1 cellular context compared by ENCODE assay signal in genomic region chr19:3984908-3985642, GRCh38.
A peak's percentile ranks its signal among the peaks of the same experiment; 100 is the strongest.
TF ChIP-seq lines count a peak whose summit lies in the region.

EEF2 (minus strand) TSS chr19:3985463; CDS start chr19:3985380, 83 bp downstream.

TF ChIP-seq in HepG2, 621 proteins besides CTCF, POLR2A, EP300 and RAD21 (continued from another document and continues in another):
- TF ChIP-seq ZBTB33 (CRISPR knock-in tag; IDR thresholded peaks at IDR 0.05) (peak; percentile 53; the same call in 1 of the 2 replicates), PRPF4 (IDR thresholded peaks at IDR 0.05; ENCODE audit: low read depth, low read length, poor library complexity, severe bottlenecking) (no peak), ZNF644 (CRISPR knock-in tag; IDR thresholded peaks at IDR 0.05; ENCODE audit: low read depth) (no peak), SALL1 (CRISPR knock-in tag; IDR thresholded peaks at IDR 0.05) (peak; percentile 96), ETV5 (CRISPR knock-in tag; IDR thresholded peaks at IDR 0.05; ENCODE audit: borderline replicate concordance) (peak; percentile 65), HOMEZ (CRISPR knock-in tag; IDR thresholded peaks at IDR 0.05; ENCODE audit: low read depth) (0 out of 2 replicates have a peak, but pooled peaks have one; percentile 11), KDM5B (CRISPR knock-in tag; IDR thresholded peaks at IDR 0.05; ENCODE audit: borderline replicate concordance) (peak; percentile 91; the same call in 1 of the 2 replicates), RNF2 (conservative IDR thresholded peaks at IDR 0.05; ENCODE audit: low read depth) (0 out of 2 replicates have a peak, but pooled peaks have one; percentile 47), E2F5 (CRISPR knock-in tag; conservative IDR thresholded peaks at IDR 0.05) (no peak), GABPA (IDR thresholded peaks at IDR 0.05; ENCODE audit: low read depth, low read length) (no peak), GABPA (CRISPR knock-in tag; IDR thresholded peaks at IDR 0.05; ENCODE audit: low read depth) (peak; percentile 42; the same call in 1 of the 2 replicates), ZBTB40 (IDR thresholded peaks at IDR 0.05) (no peak), ZBTB40 (CRISPR knock-in tag; IDR thresholded peaks at IDR 0.05) (peak; percentile 20; the same call in 1 of the 2 replicates), ZNF30 (CRISPR knock-in tag; IDR thresholded peaks at IDR 0.05) (0 out of 2 replicates have a peak, but pooled peaks have one; percentile 56), ZNF564 (CRISPR knock-in tag; IDR thresholded peaks at IDR 0.05) (no peak), ZNF33B (CRISPR knock-in tag; IDR thresholded peaks at IDR 0.05) (peak; percentile 81; the same call in 1 of the 2 replicates), NAIF1 (CRISPR knock-in tag; IDR thresholded peaks at IDR 0.05; ENCODE audit: borderline replicate concordance) (no peak; the same call in 1 of the 2 replicates), KIAA2018 (CRISPR knock-in tag; IDR thresholded peaks at IDR 0.05; ENCODE audit: borderline replicate concordance) (no peak), TMF1 (CRISPR knock-in tag; IDR thresholded peaks at IDR 0.05; ENCODE audit: low read depth) (peak; percentile 78; the same call in 1 of the 2 replicates)
- TF ChIP-seq, protein P1, sequence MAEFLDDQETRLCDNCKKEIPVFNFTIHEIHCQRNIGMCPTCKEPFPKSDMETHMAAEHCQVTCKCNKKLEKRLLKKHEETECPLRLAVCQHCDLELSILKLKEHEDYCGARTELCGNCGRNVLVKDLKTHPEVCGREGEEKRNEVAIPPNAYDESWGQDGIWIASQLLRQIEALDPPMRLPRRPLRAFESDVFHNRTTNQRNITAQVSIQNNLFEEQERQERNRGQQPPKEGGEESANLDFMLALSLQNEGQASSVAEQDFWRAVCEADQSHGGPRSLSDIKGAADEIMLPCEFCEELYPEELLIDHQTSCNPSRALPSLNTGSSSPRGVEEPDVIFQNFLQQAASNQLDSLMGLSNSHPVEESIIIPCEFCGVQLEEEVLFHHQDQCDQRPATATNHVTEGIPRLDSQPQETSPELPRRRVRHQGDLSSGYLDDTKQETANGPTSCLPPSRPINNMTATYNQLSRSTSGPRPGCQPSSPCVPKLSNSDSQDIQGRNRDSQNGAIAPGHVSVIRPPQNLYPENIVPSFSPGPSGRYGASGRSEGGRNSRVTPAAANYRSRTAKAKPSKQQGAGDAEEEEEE (CRISPR knock-in tag; IDR thresholded peaks at IDR 0.05; ENCODE audit: borderline replicate concordance) = no peak
- TF ChIP-seq, protein P2, sequence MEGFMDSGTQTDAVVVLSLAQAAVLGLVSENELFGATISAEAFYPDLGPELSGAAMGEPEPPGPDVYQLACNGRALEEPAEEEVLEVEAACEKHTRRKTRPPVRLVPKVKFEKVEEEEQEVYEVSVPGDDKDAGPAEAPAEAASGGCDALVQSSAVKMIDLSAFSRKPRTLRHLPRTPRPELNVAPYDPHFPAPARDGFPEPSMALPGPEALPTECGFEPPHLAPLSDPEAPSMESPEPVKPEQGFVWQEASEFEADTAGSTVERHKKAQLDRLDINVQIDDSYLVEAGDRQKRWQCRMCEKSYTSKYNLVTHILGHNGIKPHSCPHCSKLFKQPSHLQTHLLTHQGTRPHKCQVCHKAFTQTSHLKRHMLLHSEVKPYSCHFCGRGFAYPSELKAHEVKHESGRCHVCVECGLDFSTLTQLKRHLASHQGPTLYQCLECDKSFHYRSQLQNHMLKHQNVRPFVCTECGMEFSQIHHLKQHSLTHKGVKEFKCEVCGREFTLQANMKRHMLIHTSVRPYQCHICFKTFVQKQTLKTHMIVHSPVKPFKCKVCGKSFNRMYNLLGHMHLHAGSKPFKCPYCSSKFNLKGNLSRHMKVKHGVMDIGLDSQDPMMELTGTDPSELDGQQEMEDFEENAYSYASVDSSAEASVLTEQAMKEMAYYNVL (CRISPR knock-in tag; IDR thresholded peaks at IDR 0.05; ENCODE audit: borderline replicate concordance) = peak; percentile 75; the same call in 1 of the 2 replicates
- TF ChIP-seq, protein P3, sequence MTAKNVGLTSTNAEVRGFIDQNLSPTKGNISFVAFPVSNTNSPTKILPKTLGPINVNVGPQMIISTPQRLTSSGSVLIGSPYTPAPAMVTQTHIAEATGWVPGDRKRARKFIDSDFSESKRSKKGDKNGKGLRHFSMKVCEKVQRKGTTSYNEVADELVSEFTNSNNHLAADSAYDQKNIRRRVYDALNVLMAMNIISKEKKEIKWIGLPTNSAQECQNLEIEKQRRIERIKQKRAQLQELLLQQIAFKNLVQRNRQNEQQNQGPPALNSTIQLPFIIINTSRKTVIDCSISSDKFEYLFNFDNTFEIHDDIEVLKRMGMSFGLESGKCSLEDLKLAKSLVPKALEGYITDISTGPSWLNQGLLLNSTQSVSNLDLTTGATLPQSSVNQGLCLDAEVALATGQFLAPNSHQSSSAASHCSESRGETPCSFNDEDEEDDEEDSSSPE (CRISPR knock-in tag; IDR thresholded peaks at IDR 0.05) = peak; percentile 36
